In genomic region chr1:228921473-228921872, GRCh38 we compare ENCODE assay signal across 16 cellular contexts.
DNase-seq lines count a peak whose midpoint lies in the region; ATAC-seq and TF ChIP-seq lines count a peak whose summit lies in the region.
"Had no signal": no experiment of that assay in that cellular context is flagged by ENCODE, and none has a peak within 500 bp of the region (broad histone marks: within the 10 kb centered on the region; RNA-seq: fewer than 3 reads in every experiment).

No MANE protein-coding gene starts in this region.

- intact Hi-C loops in left cardiac atrium (cut with DNase I), result no loop called here
- intact Hi-C loops in lower lobe of right lung (cut with DNase I), result no loop called here
- intact Hi-C loops in upper lobe of right lung (cut with DNase I), result no loop called here

- no peaks in the 10 kb centered on the region for H3K36me3 ChIP-seq in right atrium auricular region
- H3K36me3 ChIP-seq in lower lobe of right lung, result no peaks in the 10 kb centered on the region
- H3K36me3 ChIP-seq in upper lobe of right lung, result no peaks in the 10 kb centered on the region
- H3K36me3 ChIP-seq: colonic mucosa had no signal

- H3K27ac ChIP-seq in right atrium auricular region (no peak overlapping the region), lower lobe of right lung (peak overlapping the region; percentile 18), upper lobe of right lung (no peak overlapping the region)
- H3K27ac ChIP-seq: colonic mucosa, RWPE1 had no signal

- H3K27me3 ChIP-seq in right atrium auricular region (no peaks in the 10 kb centered on the region), lower lobe of right lung (ENCODE audit: low read depth) (no peaks in the 10 kb centered on the region), upper lobe of right lung (no peaks in the 10 kb centered on the region)
- H3K27me3 ChIP-seq: colonic mucosa had no signal

- no peak for TF ChIP-seq CTCF in right atrium auricular region (IDR thresholded peaks at IDR 0.05)
- no peak for TF ChIP-seq CTCF in lower lobe of right lung (IDR thresholded peaks at IDR 0.05)
- no peak for TF ChIP-seq CTCF in upper lobe of right lung (IDR thresholded peaks at IDR 0.05)

- peak; percentile 41 for DNase-seq in left cardiac atrium
- no peak for DNase-seq in right atrium auricular region (ENCODE audit: low spot score)
- DNase-seq in OCI-M1 (lab: John Stamatoyannopoulos, UW), result peak; percentile 23
- DNase-seq in lower lobe of right lung, result peak; percentile 62
- no peak for DNase-seq in upper lobe of right lung
- DNase-seq: Calu3; colonic mucosa; NCI-H1105; NCI-H2171 treated with DMSO at 0.1 percent for 48 hours; NCI-H748 treated with DMSO at 0.1 percent for 48 hours; stimulated activated CD4-positive, alpha-beta T cell treated with anti-CD3 and anti-CD28 coated beads, Interleukin-4, amount 100 ng/mL, for 1 hour had no signal

- no peak overlapping the region for H3K4me3 ChIP-seq in right atrium auricular region
- H3K4me3 ChIP-seq in lower lobe of right lung, result no peak overlapping the region
- no peak overlapping the region for H3K4me3 ChIP-seq in upper lobe of right lung
- H3K4me3 ChIP-seq: colonic mucosa had no signal

- H3K4me1 ChIP-seq in right atrium auricular region, result peaks cover 0 to 22% of the 10 kb centered on the region in 2 donors
- peaks cover 15% of the 10 kb centered on the region for H3K4me1 ChIP-seq in lower lobe of right lung
- peaks cover 16% of the 10 kb centered on the region for H3K4me1 ChIP-seq in upper lobe of right lung
- H3K4me1 ChIP-seq: colonic mucosa had no signal

- ATAC-seq in left cardiac atrium (no peak), lower lobe of right lung (peak; percentile 85 to 93), upper lobe of right lung (peak; percentile 89), HG03457 (IDR thresholded peaks at IDR 0.05; ENCODE audit: unreplicated experiment) (no peak), HG02885 (IDR thresholded peaks at IDR 0.05; ENCODE audit: poor library complexity, unreplicated experiment) (no peak), HG03469 (IDR thresholded peaks at IDR 0.05; ENCODE audit: unreplicated experiment) (no peak)
- ATAC-seq: activated CD4-positive, CD25-positive, alpha-beta regulatory T cell treated with anti-CD3 and anti-CD28 coated beads, Interleukin-2, amount 50 U/mL, for 24 hours had no signal

- no peaks in the 10 kb centered on the region for H3K9me3 ChIP-seq in right atrium auricular region
- H3K9me3 ChIP-seq in lower lobe of right lung, result no peaks in the 10 kb centered on the region
- no peaks in the 10 kb centered on the region for H3K9me3 ChIP-seq in upper lobe of right lung
- H3K9me3 ChIP-seq: colonic mucosa had no signal

Comparison
In these comparisons a context has a peak if more than half of its experiments do, and no peak if none do; other contexts are left out.
1. DNase-seq: peak in left cardiac atrium (single experiment), OCI-M1 (single experiment) and lower lobe of right lung (single experiment); none in right atrium auricular region (single experiment) and upper lobe of right lung (single experiment).
2. ATAC-seq: peak in lower lobe of right lung (2 of 2) and upper lobe of right lung (single experiment); none in left cardiac atrium (0 of 2), HG03457 (single experiment), HG02885 (single experiment) and HG03469 (single experiment).